In the genomic region with DNA sequence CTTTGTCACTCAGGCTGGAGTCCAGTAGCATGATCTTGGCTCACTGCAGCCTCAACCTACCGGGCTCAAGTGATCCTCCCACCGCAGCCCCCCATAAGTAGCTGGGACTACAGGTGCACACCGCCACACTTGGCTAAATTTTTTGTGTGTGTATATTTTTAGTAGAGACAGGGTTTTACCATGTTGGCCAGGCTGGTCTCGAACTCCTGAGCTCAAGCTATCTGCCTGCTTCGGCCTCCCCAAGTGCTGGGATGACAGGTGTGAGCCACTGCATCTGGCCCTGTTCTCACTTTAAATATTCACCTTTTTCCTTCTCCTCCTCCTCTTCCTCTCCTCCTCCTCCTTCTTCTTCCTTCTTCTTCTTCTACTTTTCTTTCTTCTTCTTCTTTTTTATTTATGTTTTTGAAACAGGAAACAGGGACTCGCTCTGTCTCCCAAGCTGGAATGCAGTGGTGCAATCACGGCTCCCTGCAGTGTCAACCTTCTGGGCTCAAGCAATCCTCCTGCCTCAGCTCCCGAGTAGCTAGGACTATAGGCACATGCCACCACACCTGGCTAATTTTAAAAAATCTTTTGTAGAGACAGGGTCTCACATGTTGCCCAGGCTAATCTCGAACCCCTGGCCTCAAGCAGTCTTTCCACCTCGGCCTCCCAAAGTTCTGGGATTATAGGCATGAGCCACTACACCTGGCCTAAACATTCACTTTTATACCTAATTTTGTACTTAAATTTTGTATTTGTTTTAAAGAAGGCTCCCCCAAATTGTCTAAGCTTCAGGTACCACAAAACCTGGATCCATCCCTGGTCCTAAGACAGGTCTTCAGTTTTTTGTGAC, we compare ENCODE assay signal across 1 cellular context.
TF ChIP-seq lines count a peak whose summit lies in the region.

No MANE protein-coding gene starts in this region.

TF ChIP-seq in WTC11, 78 proteins besides CTCF, POLR2A, EP300 and RAD21:
- TF ChIP-seq, protein P1, sequence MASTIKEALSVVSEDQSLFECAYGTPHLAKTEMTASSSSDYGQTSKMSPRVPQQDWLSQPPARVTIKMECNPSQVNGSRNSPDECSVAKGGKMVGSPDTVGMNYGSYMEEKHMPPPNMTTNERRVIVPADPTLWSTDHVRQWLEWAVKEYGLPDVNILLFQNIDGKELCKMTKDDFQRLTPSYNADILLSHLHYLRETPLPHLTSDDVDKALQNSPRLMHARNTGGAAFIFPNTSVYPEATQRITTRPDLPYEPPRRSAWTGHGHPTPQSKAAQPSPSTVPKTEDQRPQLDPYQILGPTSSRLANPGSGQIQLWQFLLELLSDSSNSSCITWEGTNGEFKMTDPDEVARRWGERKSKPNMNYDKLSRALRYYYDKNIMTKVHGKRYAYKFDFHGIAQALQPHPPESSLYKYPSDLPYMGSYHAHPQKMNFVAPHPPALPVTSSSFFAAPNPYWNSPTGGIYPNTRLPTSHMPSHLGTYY (CRISPR knock-in tag; IDR thresholded peaks at IDR 0.05), result no peak
- TF ChIP-seq, protein P2, sequence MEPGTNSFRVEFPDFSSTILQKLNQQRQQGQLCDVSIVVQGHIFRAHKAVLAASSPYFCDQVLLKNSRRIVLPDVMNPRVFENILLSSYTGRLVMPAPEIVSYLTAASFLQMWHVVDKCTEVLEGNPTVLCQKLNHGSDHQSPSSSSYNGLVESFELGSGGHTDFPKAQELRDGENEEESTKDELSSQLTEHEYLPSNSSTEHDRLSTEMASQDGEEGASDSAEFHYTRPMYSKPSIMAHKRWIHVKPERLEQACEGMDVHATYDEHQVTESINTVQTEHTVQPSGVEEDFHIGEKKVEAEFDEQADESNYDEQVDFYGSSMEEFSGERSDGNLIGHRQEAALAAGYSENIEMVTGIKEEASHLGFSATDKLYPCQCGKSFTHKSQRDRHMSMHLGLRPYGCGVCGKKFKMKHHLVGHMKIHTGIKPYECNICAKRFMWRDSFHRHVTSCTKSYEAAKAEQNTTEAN (CRISPR knock-in tag; IDR thresholded peaks at IDR 0.05), result no peak
